ENCODE assay signal across 25 cellular contexts in the genomic region with DNA sequence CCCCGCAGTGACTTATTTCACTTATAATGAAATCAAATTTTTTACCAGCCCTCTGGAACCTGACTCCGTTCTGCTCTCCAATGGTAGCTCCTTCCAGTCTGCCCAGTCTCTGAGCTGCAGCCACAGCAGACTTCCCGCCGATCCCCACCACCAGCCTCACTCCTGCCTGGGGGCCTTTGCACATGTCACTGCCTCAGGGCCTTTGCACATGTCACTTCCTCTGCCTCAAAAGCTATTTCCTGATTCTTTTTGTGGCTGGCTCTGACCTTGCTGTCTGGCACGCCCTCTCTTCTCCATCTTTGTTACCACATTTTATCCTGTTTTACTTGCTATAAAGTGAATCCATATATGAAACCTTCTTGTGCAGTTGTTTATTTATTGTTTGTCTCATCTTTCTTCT.
"Had no signal": no experiment of that assay in that cellular context is flagged by ENCODE, and none has a peak within 500 bp of the region (broad histone marks: within the 10 kb centered on the region; RNA-seq: fewer than 3 reads in every experiment).

No MANE protein-coding gene starts in this region.

- H3K9me3 ChIP-seq: colonic mucosa, esophagus squamous epithelium, gastrocnemius medialis, gastroesophageal sphincter had no signal

- H2AFZ ChIP-seq: hepatocyte had no signal

- H3K4me1 ChIP-seq: colonic mucosa, esophagus muscularis mucosa, foreskin keratinocyte, gastrocnemius medialis, gastroesophageal sphincter, heart left ventricle, heart right ventricle had no signal

- ATAC-seq: effector memory CD8-positive, alpha-beta T cell; esophagus mucosa; foreskin keratinocyte; gastrocnemius medialis; gastroesophageal sphincter; heart left ventricle; heart right ventricle had no signal

- H3K4me2 ChIP-seq: hepatocyte had no signal

- H3K27me3 Mint-ChIP-seq: dendritic cell treated with granulocyte-macrophage colony-stimulating factor and Interleukin-4, amounts not matched to agents 40 ng/mL and 50 ng/mL, for 4 days had no signal

- H3K27ac ChIP-seq: colonic mucosa, coronary artery, dorsolateral prefrontal cortex, epithelial cell of prostate, esophagus muscularis mucosa, esophagus squamous epithelium, foreskin keratinocyte, gastrocnemius medialis, gastroesophageal sphincter, heart left ventricle, heart right ventricle, hepatocyte had no signal

- H3K27ac Mint-ChIP-seq: dendritic cell treated with granulocyte-macrophage colony-stimulating factor and Interleukin-4, amounts not matched to agents 40 ng/mL and 50 ng/mL, for 4 days; effector memory CD8-positive, alpha-beta T cell; endodermal cell had no signal

- H3K4me3 Mint-ChIP-seq: dendritic cell treated with granulocyte-macrophage colony-stimulating factor and Interleukin-4, amounts not matched to agents 40 ng/mL and 50 ng/mL, for 4 days; effector memory CD8-positive, alpha-beta T cell; endodermal cell had no signal

- H3K4me3 ChIP-seq: colonic mucosa, coronary artery, dorsolateral prefrontal cortex, esophagus muscularis mucosa, esophagus squamous epithelium, gastrocnemius medialis, gastroesophageal sphincter, heart left ventricle, heart right ventricle, hepatocyte had no signal

- DNase-seq: colonic mucosa; cortex of kidney; dermis blood vessel endothelial cell; dorsolateral prefrontal cortex; effector CD4-positive, alpha-beta T cell; effector CD8-positive, alpha-beta T cell; effector memory CD4-positive, alpha-beta T cell; effector memory CD8-positive, alpha-beta T cell; endodermal cell; erythroblast; esophagus squamous epithelium; foreskin fibroblast; foreskin keratinocyte; foreskin melanocyte; gastrocnemius medialis; glutamatergic neuron; heart left ventricle; heart right ventricle had no signal

- H3K79me2 ChIP-seq: hepatocyte had no signal

- H3K27me3 ChIP-seq: colonic mucosa, dorsolateral prefrontal cortex, esophagus muscularis mucosa, esophagus squamous epithelium, foreskin keratinocyte, gastrocnemius medialis, gastroesophageal sphincter, heart left ventricle, heart right ventricle, hepatocyte had no signal

- H3K36me3 ChIP-seq: colonic mucosa, esophagus muscularis mucosa, esophagus squamous epithelium, gastrocnemius medialis, gastroesophageal sphincter, heart left ventricle, heart right ventricle had no signal
